In genomic region chrX:125205084-125205917, GRCh38 we compare ENCODE assay signal across 8 cellular contexts.
DNase-seq lines count a peak whose midpoint lies in the region; ATAC-seq lines count a peak whose summit lies in the region.

No MANE protein-coding gene starts in this region.

- intact Hi-C loops in left ventricle myocardium superior (cut with micrococcal nuclease) (no loop called here), posterior vena cava (cut with DNase I) (no loop called here)

- H3K9me3 ChIP-seq in ES-I3 (ENCODE audit: control insufficient read depth, insufficient read depth, low read length): no peaks in the 10 kb centered on the region

- peaks cover 11% of the 10 kb centered on the region for H3K4me1 Mint-ChIP-seq in activated naive CD8-positive, alpha-beta T cell treated with anti-CD3 and anti-CD28 coated beads, Interleukin-2, amount 10 ng/mL, durations not matched to agents 7 days and 5 days
- H3K4me1 Mint-ChIP-seq in stimulated activated naive B cell treated with anti-CD40 and anti-IgM and Interleukin-4, amounts not matched to agents 10 μg/mL and 1 μg/mL and 100 μg/mL, for 72 hours: peaks cover 6% of the 10 kb centered on the region in 2 donors

- H3K4me1 ChIP-seq in ES-I3 (ENCODE audit: insufficient read depth, low read length): peaks cover 4% of the 10 kb centered on the region; the same call in 1 of the 2 replicates

- H3K9ac ChIP-seq in ES-I3 (ENCODE audit: low read depth, low read length): peak overlapping the region; percentile 57

- H3K36me3 Mint-ChIP-seq in activated naive CD8-positive, alpha-beta T cell treated with anti-CD3 and anti-CD28 coated beads, Interleukin-2, amount 10 ng/mL, durations not matched to agents 7 days and 5 days: no peaks in the 10 kb centered on the region
- no peaks in the 10 kb centered on the region for H3K36me3 Mint-ChIP-seq in stimulated activated naive B cell treated with anti-CD40 and anti-IgM and Interleukin-4, amounts not matched to agents 10 μg/mL and 1 μg/mL and 100 μg/mL, for 72 hours

- H3K4me3 Mint-ChIP-seq in activated naive CD8-positive, alpha-beta T cell treated with anti-CD3 and anti-CD28 coated beads, Interleukin-2, amount 10 ng/mL, durations not matched to agents 7 days and 5 days: peak overlapping the region; percentile 84
- H3K4me3 Mint-ChIP-seq in stimulated activated naive B cell treated with anti-CD40 and anti-IgM and Interleukin-4, amounts not matched to agents 10 μg/mL and 1 μg/mL and 100 μg/mL, for 72 hours: peak overlapping the region in 1 of 2 donors; percentile 35

- peak; percentile 71 for ATAC-seq in activated naive CD8-positive, alpha-beta T cell treated with anti-CD3 and anti-CD28 coated beads, Interleukin-2, amount 10 ng/mL, durations not matched to agents 7 days and 5 days (ENCODE audit: low read depth)
- ATAC-seq in left ventricle myocardium superior: peak; percentile 82
- no peak for ATAC-seq in stimulated activated naive B cell treated with anti-CD40 and anti-IgM and Interleukin-4, amounts not matched to agents 10 μg/mL and 1 μg/mL and 100 μg/mL, for 72 hours (replicated peaks)

- peaks cover 43% of the 10 kb centered on the region for H3K27me3 Mint-ChIP-seq in activated naive CD8-positive, alpha-beta T cell treated with anti-CD3 and anti-CD28 coated beads, Interleukin-2, amount 10 ng/mL, durations not matched to agents 7 days and 5 days
- peaks cover 30 to 35% of the 10 kb centered on the region in 2 donors for H3K27me3 Mint-ChIP-seq in stimulated activated naive B cell treated with anti-CD40 and anti-IgM and Interleukin-4, amounts not matched to agents 10 μg/mL and 1 μg/mL and 100 μg/mL, for 72 hours

- H3K27ac Mint-ChIP-seq in activated naive CD8-positive, alpha-beta T cell treated with anti-CD3 and anti-CD28 coated beads, Interleukin-2, amount 10 ng/mL, durations not matched to agents 7 days and 5 days: no peak overlapping the region
- H3K27ac Mint-ChIP-seq in stimulated activated naive B cell treated with anti-CD40 and anti-IgM and Interleukin-4, amounts not matched to agents 10 μg/mL and 1 μg/mL and 100 μg/mL, for 72 hours: no peak overlapping the region

- H3K9me3 Mint-ChIP-seq in activated naive CD8-positive, alpha-beta T cell treated with anti-CD3 and anti-CD28 coated beads, Interleukin-2, amount 10 ng/mL, durations not matched to agents 7 days and 5 days: no peaks in the 10 kb centered on the region
- no peaks in the 10 kb centered on the region for H3K9me3 Mint-ChIP-seq in stimulated activated naive B cell treated with anti-CD40 and anti-IgM and Interleukin-4, amounts not matched to agents 10 μg/mL and 1 μg/mL and 100 μg/mL, for 72 hours

- POLR2A ChIA-PET in activated naive CD8-positive, alpha-beta T cell treated with anti-CD3 and anti-CD28 coated beads, Interleukin-2, amount 10 ng/mL, durations not matched to agents 7 days and 5 days (lab: Charles Lee): no interaction called here

- H3K36me3 ChIP-seq in ES-I3 (ENCODE audit: insufficient read depth, low read length): no peaks in the 10 kb centered on the region

- DNase-seq in NCI-H1105 (lab: John Stamatoyannopoulos, UW) (peak; percentile 39), left ventricle myocardium superior (peak; percentile 56), posterior vena cava (ENCODE audit: low spot score) (peak; percentile 84), DMS114 treated with DMSO at 0.1 percent for 48 hours (lab: John Stamatoyannopoulos, UW; ENCODE audit: unreplicated experiment) (no peak), inferior parietal cortex (ENCODE audit: extremely low spot score) (no peak)
- peak; percentile 39 for DNase-seq in activated naive CD8-positive, alpha-beta T cell treated with anti-CD3 and anti-CD28 coated beads, Interleukin-2, amount 10 ng/mL, durations not matched to agents 7 days and 5 days
- no peak for DNase-seq in stimulated activated naive B cell treated with anti-CD40 and anti-IgM and Interleukin-4, amounts not matched to agents 10 μg/mL and 1 μg/mL and 100 μg/mL, for 72 hours

Comparison
In these comparisons a context has a peak if more than half of its experiments do, and no peak if none do; other contexts are left out.
1. DNase-seq: peak in NCI-H1105 (single experiment), activated naive CD8-positive, alpha-beta T cell treated with anti-CD3 and anti-CD28 coated beads, Interleukin-2, amount 10 ng/mL, durations not matched to agents 7 days and 5 days (single experiment), left ventricle myocardium superior (single experiment) and posterior vena cava (single experiment); none in stimulated activated naive B cell treated with anti-CD40 and anti-IgM and Interleukin-4, amounts not matched to agents 10 μg/mL and 1 μg/mL and 100 μg/mL, for 72 hours (single experiment), DMS114 treated with DMSO at 0.1 percent for 48 hours (single experiment) and inferior parietal cortex (single experiment).
2. ATAC-seq: peak in activated naive CD8-positive, alpha-beta T cell treated with anti-CD3 and anti-CD28 coated beads, Interleukin-2, amount 10 ng/mL, durations not matched to agents 7 days and 5 days (single experiment) and left ventricle myocardium superior (single experiment); none in stimulated activated naive B cell treated with anti-CD40 and anti-IgM and Interleukin-4, amounts not matched to agents 10 μg/mL and 1 μg/mL and 100 μg/mL, for 72 hours (0 of 2).